8 cellular contexts compared by ENCODE assay signal in genomic region chr13:113034451-113035208, GRCh38.
DNase-seq lines count a peak whose midpoint lies in the region; ATAC-seq lines count a peak whose summit lies in the region.

No MANE protein-coding gene starts in this region.

- H3K9me3 ChIP-seq in right cardiac atrium (ENCODE audit: control insufficient read depth, low read length), result no peaks in the 10 kb centered on the region

- intact Hi-C loops in right cardiac atrium (cut with DNase I), result loop anchor here in 1 of 4 donors (5.0 to 10.0 kb wide), 2 partner anchors 188 to 360 kb away; no protein-coding TSS in a partner anchor

- no peaks in the 10 kb centered on the region for H3K27me3 ChIP-seq in right cardiac atrium (ENCODE audit: control insufficient read depth, insufficient read depth)

- H3K27ac ChIP-seq in right cardiac atrium (ENCODE audit: low read length), result no peak overlapping the region

- H3K4me3 ChIP-seq in right cardiac atrium (ENCODE audit: low read length), result no peak overlapping the region

- WGBS in right cardiac atrium, result 61% methylated on average over 35 of the region's 35 CpGs

- ATAC-seq in right cardiac atrium, result peak; percentile 63 to 74
- ATAC-seq in GM21723 (IDR thresholded peaks at IDR 0.05; ENCODE audit: unreplicated experiment), result no peak
- ATAC-seq in GM19452 (IDR thresholded peaks at IDR 0.05; ENCODE audit: unreplicated experiment), result no peak

- DNase-seq in NCI-H524 (lab: John Stamatoyannopoulos, UW), result peak; percentile 10 to 39
- DNase-seq in NCI-H524 treated with DMSO at 0.1 percent for 48 hours (lab: John Stamatoyannopoulos, UW), result no peak
- peak in 33 of 56 donors; percentile 10 to 74 (median 39) for DNase-seq in amygdala (lab: John Stamatoyannopoulos, UW)
- peak; percentile 50 to 78 (median 73) for DNase-seq in right cardiac atrium
- peak; percentile 31 for DNase-seq in smooth muscle cell of the brain vasculature (ENCODE audit: low read depth, low spot score)
- no peak for DNase-seq in activated CD4-positive, CD25-positive, alpha-beta regulatory T cell treated with anti-CD3 and anti-CD28 coated beads, Interleukin-2, amount 50 U/mL, for 72 hours

- H3K4me1 ChIP-seq in right cardiac atrium (ENCODE audit: control insufficient read depth, insufficient read depth, low read length), result no peaks in the 10 kb centered on the region

Comparison
In these comparisons a context has a peak if more than half of its experiments do, and no peak if none do; other contexts are left out.
1. DNase-seq: peak in NCI-H524 (2 of 2), amygdala (33 of 56), right cardiac atrium (3 of 3) and smooth muscle cell of the brain vasculature (single experiment); none in NCI-H524 treated with DMSO at 0.1 percent for 48 hours (single experiment) and activated CD4-positive, CD25-positive, alpha-beta regulatory T cell treated with anti-CD3 and anti-CD28 coated beads, Interleukin-2, amount 50 U/mL, for 72 hours (single experiment).
2. ATAC-seq: peak in right cardiac atrium (2 of 2); none in GM21723 (single experiment) and GM19452 (single experiment).